In the genomic region with DNA sequence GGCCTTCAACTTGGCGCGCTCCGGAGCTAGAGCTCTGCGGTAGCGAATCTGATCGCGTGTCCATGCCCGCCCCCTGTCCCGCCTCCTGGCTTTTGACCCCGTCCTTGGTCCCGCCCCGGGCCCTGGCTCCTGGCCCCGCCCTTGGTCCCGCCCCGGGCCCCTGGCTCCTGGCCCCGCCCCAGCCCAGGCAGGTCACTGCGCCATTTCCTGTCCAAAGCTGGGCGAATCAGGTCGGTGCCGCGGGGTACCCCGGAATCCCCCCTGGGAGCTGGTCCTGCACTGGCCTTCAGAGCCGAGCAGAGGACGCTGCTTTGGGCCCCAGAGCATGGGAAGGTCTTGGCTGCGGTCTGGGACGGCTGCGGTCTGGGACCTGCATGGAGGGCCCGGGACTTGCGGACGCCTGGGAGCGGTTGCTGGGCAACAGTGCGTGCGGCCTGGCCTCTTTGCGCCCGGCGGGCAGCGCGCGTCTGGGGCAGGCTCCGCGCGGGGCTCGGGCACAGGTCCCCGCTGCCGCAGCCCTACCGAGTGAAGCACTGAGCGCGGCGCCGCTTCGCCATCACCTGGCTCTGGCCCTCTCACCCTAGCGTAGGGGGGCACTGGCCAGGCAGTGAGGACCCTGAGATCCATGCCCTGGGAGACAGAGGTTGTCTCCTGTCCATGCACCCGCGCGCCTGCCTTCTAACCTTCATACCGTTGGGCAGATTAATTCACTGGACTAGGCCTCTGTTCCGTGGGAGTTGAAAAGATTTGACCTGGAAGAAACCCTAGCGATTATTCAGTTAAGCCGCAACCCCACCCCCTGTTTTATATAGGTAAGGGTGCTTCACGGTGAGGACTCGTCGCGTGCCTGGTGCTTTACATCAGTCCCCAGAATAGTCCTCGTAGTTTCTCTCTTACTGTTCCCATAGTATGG, we compare ENCODE assay signal across 1 cellular context.
TF ChIP-seq lines count a peak whose summit lies in the region.

Gene TTC12 (plus strand): TSS at position 195 of the 913 bp plus-strand sequence. CDS start 1,675 bp downstream, outside the sequence.

TF ChIP-seq in GM12878, 131 proteins besides CTCF, POLR2A, EP300 and RAD21 (continued from another document and continues in another):
- TF ChIP-seq PKNOX1 (IDR thresholded peaks at IDR 0.05), result no peak
- no peak for TF ChIP-seq CEBPZ (IDR thresholded peaks at IDR 0.05; ENCODE audit: low read depth, low read length)
- no peak for TF ChIP-seq ZNF592 (IDR thresholded peaks at IDR 0.05)
- TF ChIP-seq SMAD5 (IDR thresholded peaks at IDR 0.05; ENCODE audit: low read depth), result no peak
- peak; percentile 65 for TF ChIP-seq CREB1 (IDR thresholded peaks at IDR 0.05; ENCODE audit: low read depth)
- TF ChIP-seq MEF2A (IDR thresholded peaks at IDR 0.05; ENCODE audit: insufficient read depth, low read depth, low read length), result 0 out of 2 replicates have a peak, but pooled peaks have one; percentile 18
- TF ChIP-seq, protein P1, sequence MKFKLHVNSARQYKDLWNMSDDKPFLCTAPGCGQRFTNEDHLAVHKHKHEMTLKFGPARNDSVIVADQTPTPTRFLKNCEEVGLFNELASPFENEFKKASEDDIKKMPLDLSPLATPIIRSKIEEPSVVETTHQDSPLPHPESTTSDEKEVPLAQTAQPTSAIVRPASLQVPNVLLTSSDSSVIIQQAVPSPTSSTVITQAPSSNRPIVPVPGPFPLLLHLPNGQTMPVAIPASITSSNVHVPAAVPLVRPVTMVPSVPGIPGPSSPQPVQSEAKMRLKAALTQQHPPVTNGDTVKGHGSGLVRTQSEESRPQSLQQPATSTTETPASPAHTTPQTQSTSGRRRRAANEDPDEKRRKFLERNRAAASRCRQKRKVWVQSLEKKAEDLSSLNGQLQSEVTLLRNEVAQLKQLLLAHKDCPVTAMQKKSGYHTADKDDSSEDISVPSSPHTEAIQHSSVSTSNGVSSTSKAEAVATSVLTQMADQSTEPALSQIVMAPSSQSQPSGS (IDR thresholded peaks at IDR 0.05; ENCODE audit: low read length), result no peak
- TF ChIP-seq ZNF24 (IDR thresholded peaks at IDR 0.05), result no peak
- no peak; a peak in 1 of 3 replicates for TF ChIP-seq EGR1 (IDR thresholded peaks at IDR 0.05; ENCODE audit: borderline replicate concordance in 1 of 2, low read depth in 2 of 2, low read length in 2 of 2)
- no peak for TF ChIP-seq MYB (IDR thresholded peaks at IDR 0.05; ENCODE audit: borderline replicate concordance, low read depth, low read length)
- TF ChIP-seq, protein P2, sequence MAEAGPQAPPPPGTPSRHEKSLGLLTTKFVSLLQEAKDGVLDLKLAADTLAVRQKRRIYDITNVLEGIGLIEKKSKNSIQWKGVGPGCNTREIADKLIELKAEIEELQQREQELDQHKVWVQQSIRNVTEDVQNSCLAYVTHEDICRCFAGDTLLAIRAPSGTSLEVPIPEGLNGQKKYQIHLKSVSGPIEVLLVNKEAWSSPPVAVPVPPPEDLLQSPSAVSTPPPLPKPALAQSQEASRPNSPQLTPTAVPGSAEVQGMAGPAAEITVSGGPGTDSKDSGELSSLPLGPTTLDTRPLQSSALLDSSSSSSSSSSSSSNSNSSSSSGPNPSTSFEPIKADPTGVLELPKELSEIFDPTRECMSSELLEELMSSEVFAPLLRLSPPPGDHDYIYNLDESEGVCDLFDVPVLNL (IDR thresholded peaks at IDR 0.05; ENCODE audit: low read depth, low read length), result peak; percentile 76; the same call in 1 of the 2 replicates
- TF ChIP-seq, protein P3, sequence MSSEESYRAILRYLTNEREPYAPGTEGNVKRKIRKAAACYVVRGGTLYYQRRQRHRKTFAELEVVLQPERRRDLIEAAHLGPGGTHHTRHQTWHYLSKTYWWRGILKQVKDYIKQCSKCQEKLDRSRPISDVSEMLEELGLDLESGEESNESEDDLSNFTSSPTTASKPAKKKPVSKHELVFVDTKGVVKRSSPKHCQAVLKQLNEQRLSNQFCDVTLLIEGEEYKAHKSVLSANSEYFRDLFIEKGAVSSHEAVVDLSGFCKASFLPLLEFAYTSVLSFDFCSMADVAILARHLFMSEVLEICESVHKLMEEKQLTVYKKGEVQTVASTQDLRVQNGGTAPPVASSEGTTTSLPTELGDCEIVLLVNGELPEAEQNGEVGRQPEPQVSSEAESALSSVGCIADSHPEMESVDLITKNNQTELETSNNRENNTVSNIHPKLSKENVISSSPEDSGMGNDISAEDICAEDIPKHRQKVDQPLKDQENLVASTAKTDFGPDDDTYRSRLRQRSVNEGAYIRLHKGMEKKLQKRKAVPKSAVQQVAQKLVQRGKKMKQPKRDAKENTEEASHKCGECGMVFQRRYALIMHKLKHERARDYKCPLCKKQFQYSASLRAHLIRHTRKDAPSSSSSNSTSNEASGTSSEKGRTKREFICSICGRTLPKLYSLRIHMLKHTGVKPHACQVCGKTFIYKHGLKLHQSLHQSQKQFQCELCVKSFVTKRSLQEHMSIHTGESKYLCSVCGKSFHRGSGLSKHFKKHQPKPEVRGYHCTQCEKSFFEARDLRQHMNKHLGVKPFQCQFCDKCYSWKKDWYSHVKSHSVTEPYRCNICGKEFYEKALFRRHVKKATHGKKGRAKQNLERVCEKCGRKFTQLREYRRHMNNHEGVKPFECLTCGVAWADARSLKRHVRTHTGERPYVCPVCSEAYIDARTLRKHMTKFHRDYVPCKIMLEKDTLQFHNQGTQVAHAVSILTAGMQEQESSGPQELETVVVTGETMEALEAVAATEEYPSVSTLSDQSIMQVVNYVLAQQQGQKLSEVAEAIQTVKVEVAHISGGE (CRISPR knock-in tag; IDR thresholded peaks at IDR 0.05), result no peak
- TF ChIP-seq PRDM15 (CRISPR knock-in tag; IDR thresholded peaks at IDR 0.05), result no peak
- TF ChIP-seq BCL3 (IDR thresholded peaks at IDR 0.05; ENCODE audit: borderline replicate concordance, insufficient read depth, low read depth, low read length, poor library complexity, severe bottlenecking), result no peak
- peak; percentile 81 for TF ChIP-seq GATAD2B (conservative IDR thresholded peaks at IDR 0.05; ENCODE audit: low read depth)
- TF ChIP-seq ZNF207 (IDR thresholded peaks at IDR 0.05; ENCODE audit: borderline replicate concordance), result peak; percentile 69; the same call in 1 of the 2 replicates
- no peak for TF ChIP-seq CHD2 (IDR thresholded peaks at IDR 0.05; ENCODE audit: borderline replicate concordance, low read depth, low read length)
- TF ChIP-seq NKRF (conservative IDR thresholded peaks at IDR 0.05), result peak; percentile 88
- TF ChIP-seq NFYA (IDR thresholded peaks at IDR 0.05; ENCODE audit: borderline replicate concordance, low read depth, low read length), result no peak
- TF ChIP-seq JUND (IDR thresholded peaks at IDR 0.05; ENCODE audit: low read depth, low read length), result no peak
- no peak for TF ChIP-seq KDM1A (IDR thresholded peaks at IDR 0.05; ENCODE audit: borderline replicate concordance)
- no peak for TF ChIP-seq ZNF622 (IDR thresholded peaks at IDR 0.05)
- no peak for TF ChIP-seq RBBP5 (conservative IDR thresholded peaks at IDR 0.05)
